In genomic region chr18:46402396-46402795, GRCh38 we compare ENCODE assay signal across 24 cellular contexts.
DNase-seq lines count a peak whose midpoint lies in the region; ATAC-seq and TF ChIP-seq lines count a peak whose summit lies in the region.
"Had no signal": no experiment of that assay in that cellular context is flagged by ENCODE, and none has a peak within 500 bp of the region (broad histone marks: within the 10 kb centered on the region; RNA-seq: fewer than 3 reads in every experiment).

No MANE protein-coding gene starts in this region.

- H3K9me3 ChIP-seq in BE2C, result no peaks in the 10 kb centered on the region
- H3K9me3 ChIP-seq: ascending aorta, left ventricle myocardium inferior, right lobe of liver, upper lobe of right lung had no signal

- DNase-seq in Daoy (ENCODE audit: low read depth), result peak; percentile 74
- DNase-seq in HT1080 (ENCODE audit: low read depth), result peak; percentile 7
- peak; percentile 27 for DNase-seq in astrocyte of the spinal cord (ENCODE audit: low read depth, low spot score)
- DNase-seq in islet precursor cell, result peak; percentile 73
- no peak for DNase-seq in BE2C
- no peak for DNase-seq in NCI-H1694 (lab: John Stamatoyannopoulos, UW)
- no peak for DNase-seq in retina
- DNase-seq: activated CD4-positive, alpha-beta T cell treated with anti-CD3 and anti-CD28 coated beads for 48 hours; activated naive CD4-positive, alpha-beta T cell treated with anti-CD3 and anti-CD28 coated beads, Interleukin-2, amount 50 U/mL, for 16 hours; activated T-cell treated with anti-CD3 and anti-CD28 coated beads, Interleukin-2, amount 50 U/mL, for 72 hours; cerebellar nuclear complex; effector CD4-positive, alpha-beta T cell; erythroblast; H9; KBM-7; left ventricle myocardium inferior; midbrain; NCI-H1930; NCI-H82; right lobe of liver; T-helper 1 cell; upper lobe of right lung had no signal

- no peaks in the 10 kb centered on the region for H3K27me3 ChIP-seq in BE2C
- H3K27me3 ChIP-seq: ascending aorta, right lobe of liver, upper lobe of right lung had no signal

- TF ChIP-seq CTCF in astrocyte of the spinal cord (IDR thresholded peaks at IDR 0.05; ENCODE audit: low read depth, low read length) (no peak), BE2C (IDR thresholded peaks at IDR 0.05; ENCODE audit: low read depth, low read length) (no peak)

- in situ Hi-C loops in astrocyte of the spinal cord (cut with HindIII; ENCODE audit: low sequenced_read_pairs), result no loop called here

- H3K4me3 ChIP-seq in astrocyte of the spinal cord (ENCODE audit: low read depth, low read length) (no peak overlapping the region), BE2C (ENCODE audit: low read depth, low read length) (no peak overlapping the region)
- H3K4me3 ChIP-seq: ascending aorta, left ventricle myocardium inferior, right lobe of liver, upper lobe of right lung had no signal

- no peaks in the 10 kb centered on the region; the same call in 1 of the 2 replicates for H3K4me1 ChIP-seq in BE2C
- H3K4me1 ChIP-seq: right lobe of liver, upper lobe of right lung had no signal

- no peak for ATAC-seq in GM18867 (IDR thresholded peaks at IDR 0.05; ENCODE audit: unreplicated experiment)
- ATAC-seq: activated T-cell treated with anti-CD3 and anti-CD28 coated beads, Interleukin-2, amount 50 U/mL, for 72 hours; right lobe of liver; upper lobe of right lung had no signal

- no peaks in the 10 kb centered on the region for H3K36me3 ChIP-seq in BE2C
- H3K36me3 ChIP-seq: ascending aorta, left ventricle myocardium inferior, right lobe of liver, upper lobe of right lung had no signal

Comparison
In these comparisons a context has a peak if more than half of its experiments do, and no peak if none do; other contexts are left out.
1. DNase-seq: peak in Daoy (single experiment), HT1080 (single experiment), astrocyte of the spinal cord (single experiment) and islet precursor cell (single experiment); none in BE2C (single experiment), NCI-H1694 (single experiment) and retina (single experiment).